In the genomic region with DNA sequence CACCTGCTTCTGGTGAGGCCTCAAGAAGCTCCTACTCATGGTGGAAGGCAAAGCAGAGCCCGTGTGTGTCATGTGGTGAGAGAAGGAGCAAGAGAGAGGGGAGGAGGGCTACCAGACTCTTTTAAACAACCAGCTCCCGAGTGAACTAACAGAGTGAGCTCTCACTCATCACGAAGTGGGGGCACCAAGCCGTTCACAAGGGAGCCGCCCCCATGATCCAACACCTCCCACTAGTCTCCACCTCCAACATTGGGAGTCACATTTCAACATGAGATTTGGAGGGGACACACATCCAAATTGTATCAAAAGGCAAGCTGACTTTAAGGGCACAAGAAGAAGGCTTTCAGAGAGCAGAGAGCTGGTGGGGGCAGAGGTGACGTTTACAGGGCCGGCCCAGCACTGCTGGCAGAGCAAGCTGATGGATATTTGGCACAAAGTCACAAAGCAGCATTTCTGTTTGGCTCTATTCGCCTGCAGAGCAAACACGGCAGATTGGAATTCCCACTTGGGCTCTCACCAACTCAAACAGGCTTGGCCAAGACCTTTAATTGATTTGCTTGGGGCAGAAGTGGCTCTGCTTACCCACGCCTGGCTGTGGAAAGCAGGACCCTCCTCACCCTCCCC, we compare ENCODE assay signal across 15 cellular contexts. TPM values are rescaled to one million over a fixed set of nuclear protein-coding genes. Genes with fewer than 3 reads are reported as not detected.
DNase-seq lines count a peak whose midpoint lies in the region; ATAC-seq, FAIRE-seq and TF ChIP-seq lines count a peak whose summit lies in the region.
"Had no signal": no experiment of that assay in that cellular context is flagged by ENCODE, and none has a peak within 500 bp of the region (broad histone marks: within the 10 kb centered on the region; RNA-seq: fewer than 3 reads in every experiment).

No MANE protein-coding gene starts in this region.

- intact Hi-C loops in Right ventricle myocardium superior (cut with DNase I) (no loop called here), sciatic nerve (cut with DNase I) (no loop called here), transverse colon (cut with DNase I; ENCODE audit: low total_unique reads) (no loop called here)

- in situ Hi-C loops in G401 (cut with HindIII; ENCODE audit: low sequenced_read_pairs) (loop anchor here (25.0 kb wide), 1 partner anchor 198 kb away; no protein-coding TSS in a partner anchor), transverse colon (cut with MboI; ENCODE audit: low pct_ligation_motif_present in 1 of 4, low pct_unique_long_range_greater_than_20kb in 1 of 4, low sequenced_read_pairs in 3 of 4) (no loop called here)

- no peak for TF ChIP-seq POLR2A in Peyer's patch (IDR thresholded peaks at IDR 0.05)
- no peak for TF ChIP-seq POLR2A in transverse colon (IDR thresholded peaks at IDR 0.05)
- no peak for TF ChIP-seq POLR2A in GM12891 (IDR thresholded peaks at IDR 0.05; ENCODE audit: low read depth, low read length)

- no peak for FAIRE-seq in GM12891 (lab: Jason Lieb, UNC)
- FAIRE-seq: endothelial cell of umbilical vein, keratinocyte, RCC 7860 had no signal

- H3K36me3 ChIP-seq in Peyer's patch (no peaks in the 10 kb centered on the region), transverse colon (no peaks in the 10 kb centered on the region)

- no peaks in the 10 kb centered on the region for H3K27me3 ChIP-seq in Peyer's patch
- no peaks in the 10 kb centered on the region for H3K27me3 ChIP-seq in transverse colon

- H3K9me3 ChIP-seq in Peyer's patch (no peaks in the 10 kb centered on the region), transverse colon (no peaks in the 10 kb centered on the region)

- DNase-seq in G401 (ENCODE audit: low spot score): peak; percentile 18
- DNase-seq in Peyer's patch: peak in 2 of 3 donors; percentile 15 to 26
- no peak for DNase-seq in Right ventricle myocardium superior
- DNase-seq in sciatic nerve (ENCODE audit: low spot score): peak; percentile 51
- no peak for DNase-seq in transverse colon
- no peak for DNase-seq in GM12891 (ENCODE audit: insufficient read length, low spot score)
- DNase-seq in epidermal melanocyte (ENCODE audit: insufficient read length, low spot score): no peak
- DNase-seq: activated T-cell treated with anti-CD3 and anti-CD28 coated beads for 4 hours; CD8-positive, alpha-beta memory T cell; H7 had no signal

- H3K27ac ChIP-seq in Peyer's patch (no peak overlapping the region), transverse colon (no peak overlapping the region)

- H3K4me3 ChIP-seq in Peyer's patch (no peak overlapping the region), transverse colon (no peak overlapping the region)

- 67 to 100% methylated on average over 1 to 9 of the region's 10 CpGs for whole genome bisulfite sequencing in transverse colon (ENCODE audit: low coverage in 1 of 2), 2 donors

- no peak for TF ChIP-seq EP300 in transverse colon (IDR thresholded peaks at IDR 0.05; ENCODE audit: low read depth)

- ATAC-seq in Right ventricle myocardium superior (ENCODE audit: poor library complexity) (peak; percentile 84), sciatic nerve (peak; percentile 29), GM19035 (IDR thresholded peaks at IDR 0.05; ENCODE audit: unreplicated experiment) (no peak)

- TF ChIP-seq CTCF in Peyer's patch (IDR thresholded peaks at IDR 0.05): no peak
- TF ChIP-seq CTCF in transverse colon (IDR thresholded peaks at IDR 0.05): no peak

- H3K4me1 ChIP-seq in Peyer's patch: no peaks in the 10 kb centered on the region
- H3K4me1 ChIP-seq in transverse colon: peaks cover 0 to 7% (median 3%) of the 10 kb centered on the region in 4 donors

TF ChIP-seq in GM12891, 5 proteins besides CTCF, POLR2A, EP300 and RAD21:
- no peak for TF ChIP-seq TAF1 (IDR thresholded peaks at IDR 0.05; ENCODE audit: low read depth, low read length)
- no peak for TF ChIP-seq SPI1 (IDR thresholded peaks at IDR 0.05; ENCODE audit: low read depth, low read length)
- no peak for TF ChIP-seq POU2F2 (IDR thresholded peaks at IDR 0.05; ENCODE audit: low read depth, low read length)
- TF ChIP-seq PAX5 (IDR thresholded peaks at IDR 0.05; ENCODE audit: insufficient read depth, low read length, severe bottlenecking): no peak
- TF ChIP-seq POLR2AphosphoS5 (IDR thresholded peaks at IDR 0.05; ENCODE audit: low read depth, low read length): no peak

RNA-seq across cellular contexts. Expression of a gene that starts 20.0 kb away (rescaled TPM):
- 60.2 and 66.1 TPM in 2 replicates for total RNA-seq in G401 (2014; rRNA removed; shearing (Covaris generic))
- total RNA-seq in Peyer's patch (1 to 10 TPM in 3 of 4 donors, under 1 TPM in 1; 0.88 to 4.2 (median 2.5) TPM), Right ventricle myocardium superior (not detected), sciatic nerve (3.6 TPM), transverse colon (10 to 100 TPM in 1 of 4 donors, 1 to 10 TPM in 3; 3.7 to 13.9 (median 8.4) TPM)
- not detected for polyA plus RNA-seq in GM12891 (2012; ENCODE audit: low read depth, missing spikeins)
- total RNA-seq: CD8-positive, alpha-beta memory T cell; H7 had no signal
- polyA plus RNA-seq: CD8-positive, alpha-beta memory T cell; neural cell had no signal

RNA-seq across cellular contexts. Expression of a gene that starts 46.4 kb away (rescaled TPM):
- total RNA-seq in G401 (2014; rRNA removed; shearing (Covaris generic)): not detected in 2 replicates
- 1 to 10 TPM in 3 of 4 donors, not detected in 1; 1.1 to 2.5 (median 2.4) TPM for total RNA-seq in Peyer's patch
- total RNA-seq in Right ventricle myocardium superior: 0.32 TPM
- total RNA-seq in sciatic nerve: 0.80 TPM
- 1 to 10 TPM in 2 of 4 donors, under 1 TPM in 1, not detected in 1; 0.32 to 4.1 (median 1.1) TPM for total RNA-seq in transverse colon
- polyA plus RNA-seq in GM12891 (2012; ENCODE audit: low read depth, missing spikeins): 0.14 TPM

Comparison
In these comparisons a context has a peak if more than half of its experiments do, and no peak if none do; other contexts are left out.
1. DNase-seq: peak in G401 (single experiment), Peyer's patch (2 of 3) and sciatic nerve (single experiment); none in Right ventricle myocardium superior (single experiment), transverse colon (single experiment), GM12891 (single experiment) and epidermal melanocyte (single experiment).